In the genomic region with DNA sequence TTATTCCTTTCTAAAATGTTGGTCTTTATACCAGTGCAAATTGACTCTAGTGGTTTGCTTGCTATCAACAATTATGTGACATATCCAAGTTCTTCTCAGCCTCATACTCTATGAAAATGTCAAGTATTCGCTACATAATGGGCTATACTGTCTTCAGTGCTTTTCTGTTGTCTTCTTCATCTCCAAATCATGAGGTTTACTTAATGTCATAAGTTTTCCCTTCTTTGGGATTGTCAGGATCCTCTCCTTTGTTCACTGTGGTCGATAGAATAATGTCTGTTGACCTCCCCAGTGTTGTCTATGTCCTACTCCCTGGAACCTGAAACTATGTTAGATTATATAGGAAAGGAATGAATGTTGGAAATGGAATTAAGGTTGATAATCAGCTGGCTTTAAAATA, we compare ENCODE assay signal across 31 cellular contexts.
"Had no signal": no experiment of that assay in that cellular context is flagged by ENCODE, and none has a peak within 500 bp of the region (broad histone marks: within the 10 kb centered on the region; RNA-seq: fewer than 3 reads in every experiment).

No MANE protein-coding gene starts in this region.

- H3K4me1 ChIP-seq: adrenal gland, gastrocnemius medialis, parathyroid adenoma, psoas muscle had no signal

- DNase-seq: activated CD4-positive, alpha-beta T cell treated with anti-CD3 and anti-CD28 coated beads for 36 hours; activated CD4-positive, alpha-beta T cell treated with anti-CD3 and anti-CD28 coated beads, Interleukin-2, amount 50 U/mL, for 4 hours; activated CD4-positive, CD25-positive, alpha-beta regulatory T cell; activated effector memory CD4-positive, alpha-beta T cell treated with anti-CD3 and anti-CD28 coated beads, Interleukin-2, amount 50 U/mL, for 16 hours; activated naive CD4-positive, alpha-beta T cell treated with anti-CD3 and anti-CD28 coated beads for 36 hours; activated naive CD8-positive, alpha-beta T cell treated with anti-CD3 and anti-CD28 coated beads for 36 hours; adrenal gland; aorta; cortex of kidney; endodermal cell; gastrocnemius medialis; islet precursor cell; left cardiac atrium; naive B cell; occipital lobe; psoas muscle; sigmoid colon; stimulated activated CD4-positive, alpha-beta T cell treated with anti-CD3 and anti-CD28 coated beads, Interleukin-1b, Interleukin-23, amount 100 ng/mL, for 48 hours; stimulated activated CD4-positive, alpha-beta T cell treated with anti-CD3 and anti-CD28 coated beads, Interleukin-4, amount 100 ng/mL, for 4 hours; stimulated activated CD8-positive, alpha-beta memory T cell treated with anti-CD3 and anti-CD28 coated beads, Interleukin-4, amount 100 ng/mL, for 48 hours; T-helper 1 cell had no signal

- H3K36me3 Mint-ChIP-seq: activated naive CD8-positive, alpha-beta T cell treated with anti-CD3 and anti-CD28 coated beads for 36 hours; brain; mesothelial cell of epicardium; naive B cell; stimulated activated memory B cell treated with anti-CD40 and anti-IgM and Interleukin-4, amounts not matched to agents 10 μg/mL and 1 μg/mL and 100 μg/mL, for 72 hours had no signal

- H3K27ac ChIP-seq: adrenal gland, gastrocnemius medialis, hepatocyte, parathyroid adenoma, psoas muscle, sigmoid colon, suprapubic skin, tibial nerve had no signal

- H3K27ac Mint-ChIP-seq: activated CD4-positive, alpha-beta T cell treated with anti-CD3 and anti-CD28 coated beads for 36 hours; activated naive CD4-positive, alpha-beta T cell treated with anti-CD3 and anti-CD28 coated beads for 36 hours; activated naive CD8-positive, alpha-beta T cell treated with anti-CD3 and anti-CD28 coated beads for 36 hours; activated T-helper 1 cell treated with anti-CD3 and anti-CD28 coated beads, Interleukin-12 subunit alpha, Interleukin-12 subunit beta, Interleukin-2, Interleukin-4 antibody, amounts not matched to agents 30 ng/mL and 10 ng/mL and 1 ng/mL, durations not matched to agents 14 hours and 24 hours and 36 hours; brain; endodermal cell; mesothelial cell of epicardium; naive B cell; stimulated activated memory B cell treated with anti-CD40 and anti-IgM and Interleukin-4, amounts not matched to agents 10 μg/mL and 1 μg/mL and 100 μg/mL, for 72 hours had no signal

- H3K4me3 Mint-ChIP-seq: activated CD4-positive, alpha-beta T cell treated with anti-CD3 and anti-CD28 coated beads for 36 hours; activated naive CD4-positive, alpha-beta T cell treated with anti-CD3 and anti-CD28 coated beads for 36 hours; activated naive CD8-positive, alpha-beta T cell treated with anti-CD3 and anti-CD28 coated beads for 36 hours; activated T-helper 1 cell treated with anti-CD3 and anti-CD28 coated beads, Interleukin-12 subunit alpha, Interleukin-12 subunit beta, Interleukin-2, Interleukin-4 antibody, amounts not matched to agents 30 ng/mL and 10 ng/mL and 1 ng/mL, durations not matched to agents 14 hours and 24 hours and 36 hours; brain; endodermal cell; mesothelial cell of epicardium; naive B cell; neural crest cell; stimulated activated memory B cell treated with anti-CD40 and anti-IgM and Interleukin-4, amounts not matched to agents 10 μg/mL and 1 μg/mL and 100 μg/mL, for 72 hours had no signal

- H3K9me3 ChIP-seq: adrenal gland, gastrocnemius medialis, psoas muscle, sigmoid colon, suprapubic skin, tibial nerve had no signal

- H3K27me3 ChIP-seq: adrenal gland, hepatocyte, suprapubic skin had no signal

- ATAC-seq: activated CD4-positive, alpha-beta T cell treated with anti-CD3 and anti-CD28 coated beads for 36 hours; gastrocnemius medialis; psoas muscle; stimulated activated memory B cell treated with anti-CD40 and anti-IgM and Interleukin-4, amounts not matched to agents 10 μg/mL and 1 μg/mL and 100 μg/mL, for 72 hours had no signal

- H3K4me3 ChIP-seq: adrenal gland, gastrocnemius medialis, hepatocyte, psoas muscle, sigmoid colon, smooth muscle cell, suprapubic skin, tibial nerve had no signal

- H3K9me3 Mint-ChIP-seq: activated naive CD4-positive, alpha-beta T cell treated with anti-CD3 and anti-CD28 coated beads for 36 hours; brain; endodermal cell; mesothelial cell of epicardium; naive B cell; stimulated activated memory B cell treated with anti-CD40 and anti-IgM and Interleukin-4, amounts not matched to agents 10 μg/mL and 1 μg/mL and 100 μg/mL, for 72 hours had no signal

- H3K36me3 ChIP-seq: adrenal gland, gastrocnemius medialis, sigmoid colon, suprapubic skin, tibial nerve had no signal
